In the genomic region with DNA sequence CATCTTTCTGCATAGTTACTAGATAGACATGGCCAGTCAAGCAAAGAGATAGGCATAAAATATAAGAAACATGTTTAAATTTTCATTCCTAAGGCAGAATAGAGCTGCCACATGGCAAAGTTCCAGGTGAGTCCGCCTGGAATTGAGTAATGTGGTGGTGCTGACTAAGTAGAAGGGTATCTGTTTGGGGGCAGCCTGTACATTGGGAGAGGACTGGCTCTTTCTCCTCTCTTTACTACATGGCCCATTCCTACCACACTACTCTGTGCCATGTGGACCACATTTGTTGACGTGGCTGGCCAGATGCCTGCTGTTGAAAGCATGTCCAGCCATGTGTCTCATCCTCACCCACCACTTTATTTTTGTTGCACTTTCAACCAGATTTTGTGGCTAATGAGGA, we compare ENCODE assay signal across 1 cellular context.
TF ChIP-seq lines count a peak whose summit lies in the region.

No MANE protein-coding gene starts in this region.

TF ChIP-seq in SK-N-SH, 30 proteins besides CTCF, POLR2A, EP300 and RAD21 (continued from another document):
- TF ChIP-seq, protein P1, sequence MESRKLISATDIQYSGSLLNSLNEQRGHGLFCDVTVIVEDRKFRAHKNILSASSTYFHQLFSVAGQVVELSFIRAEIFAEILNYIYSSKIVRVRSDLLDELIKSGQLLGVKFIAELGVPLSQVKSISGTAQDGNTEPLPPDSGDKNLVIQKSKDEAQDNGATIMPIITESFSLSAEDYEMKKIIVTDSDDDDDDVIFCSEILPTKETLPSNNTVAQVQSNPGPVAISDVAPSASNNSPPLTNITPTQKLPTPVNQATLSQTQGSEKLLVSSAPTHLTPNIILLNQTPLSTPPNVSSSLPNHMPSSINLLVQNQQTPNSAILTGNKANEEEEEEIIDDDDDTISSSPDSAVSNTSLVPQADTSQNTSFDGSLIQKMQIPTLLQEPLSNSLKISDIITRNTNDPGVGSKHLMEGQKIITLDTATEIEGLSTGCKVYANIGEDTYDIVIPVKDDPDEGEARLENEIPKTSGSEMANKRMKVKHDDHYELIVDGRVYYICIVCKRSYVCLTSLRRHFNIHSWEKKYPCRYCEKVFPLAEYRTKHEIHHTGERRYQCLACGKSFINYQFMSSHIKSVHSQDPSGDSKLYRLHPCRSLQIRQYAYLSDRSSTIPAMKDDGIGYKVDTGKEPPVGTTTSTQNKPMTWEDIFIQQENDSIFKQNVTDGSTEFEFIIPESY (IDR thresholded peaks at IDR 0.05; ENCODE audit: borderline replicate concordance, low read depth), result 0 out of 2 replicates have a peak, but pooled peaks have one; percentile 35
- TF ChIP-seq TCF12 (IDR thresholded peaks at IDR 0.05), result peak; percentile 87
- TF ChIP-seq, protein P2, sequence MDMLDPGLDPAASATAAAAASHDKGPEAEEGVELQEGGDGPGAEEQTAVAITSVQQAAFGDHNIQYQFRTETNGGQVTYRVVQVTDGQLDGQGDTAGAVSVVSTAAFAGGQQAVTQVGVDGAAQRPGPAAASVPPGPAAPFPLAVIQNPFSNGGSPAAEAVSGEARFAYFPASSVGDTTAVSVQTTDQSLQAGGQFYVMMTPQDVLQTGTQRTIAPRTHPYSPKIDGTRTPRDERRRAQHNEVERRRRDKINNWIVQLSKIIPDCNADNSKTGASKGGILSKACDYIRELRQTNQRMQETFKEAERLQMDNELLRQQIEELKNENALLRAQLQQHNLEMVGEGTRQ (IDR thresholded peaks at IDR 0.05; ENCODE audit: borderline replicate concordance, low read depth, low read length), result no peak
